In the genomic region with DNA sequence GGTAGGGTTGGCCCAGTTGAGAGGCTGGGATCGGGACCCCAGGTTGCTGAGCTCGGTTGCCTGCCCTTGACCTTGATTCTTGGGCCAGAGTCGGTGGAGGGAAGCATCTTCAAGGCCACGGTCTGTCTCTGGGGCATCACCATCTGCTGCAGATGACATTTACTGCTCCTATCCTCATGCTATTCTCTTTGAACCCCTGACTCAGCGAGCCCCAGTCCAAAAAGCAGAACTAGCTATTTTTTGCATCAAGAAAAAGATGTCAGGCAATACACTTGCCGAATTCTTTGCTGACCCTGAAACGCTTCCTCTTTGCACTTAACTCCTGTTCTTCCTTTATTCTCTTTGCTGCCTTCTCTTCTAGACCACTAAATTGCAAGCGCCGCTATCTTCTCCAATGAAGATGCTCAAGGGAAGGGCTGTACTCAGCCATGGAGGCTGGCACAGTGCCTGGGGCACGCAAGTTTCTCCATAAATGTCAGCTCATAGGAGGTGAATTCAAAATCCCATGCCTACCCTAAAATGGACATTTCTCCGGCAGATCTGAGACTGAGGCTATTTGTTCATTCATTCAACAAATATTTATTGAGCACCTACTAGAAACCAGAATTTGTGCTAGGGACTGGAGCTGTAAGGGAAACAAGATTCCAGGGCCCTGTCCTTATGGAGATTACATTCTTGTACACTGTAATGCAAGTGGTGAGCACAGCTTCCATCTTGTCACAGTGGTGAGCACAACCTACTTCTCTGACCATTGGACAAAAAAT, we compare ENCODE assay signal across 9 cellular contexts. TPM values are rescaled to one million over a fixed set of nuclear protein-coding genes. Genes with fewer than 3 reads are reported as not detected.
DNase-seq lines count a peak whose midpoint lies in the region; ATAC-seq and TF ChIP-seq lines count a peak whose summit lies in the region.
"Had no signal": no experiment of that assay in that cellular context is flagged by ENCODE, and none has a peak within 500 bp of the region (broad histone marks: within the 10 kb centered on the region; RNA-seq: fewer than 3 reads in every experiment).

No MANE protein-coding gene starts in this region.

- H3K27me3 ChIP-seq in brain microvascular endothelial cell (replicated peaks) (no peaks in the 10 kb centered on the region), upper lobe of right lung (no peaks in the 10 kb centered on the region)

- peaks cover 3% of the 10 kb centered on the region for H3K9me3 Mint-ChIP-seq in activated CD4-positive, alpha-beta T cell treated with anti-CD3 and anti-CD28 coated beads, Interleukin-2, amount 10 ng/mL, durations not matched to agents 24 days and 14 days
- peaks cover 0 to 4% of the 10 kb centered on the region in 2 donors for H3K9me3 Mint-ChIP-seq in activated naive CD4-positive, alpha-beta T cell treated with anti-CD3 and anti-CD28 coated beads, Interleukin-2, amount 50 U/mL, for 72 hours
- H3K9me3 Mint-ChIP-seq: activated T-cell treated with anti-CD3 and anti-CD28 coated beads, Interleukin-2, amount 50 U/mL, for 4 hours had no signal

- H3K4me1 ChIP-seq in mucosa of descending colon (ENCODE audit: low read depth) (peaks cover 11% of the 10 kb centered on the region), upper lobe of right lung (peaks cover 27% of the 10 kb centered on the region)

- in situ Hi-C loops in brain microvascular endothelial cell (cut with HindIII; ENCODE audit: low pct_ligation_motif_present, low sequenced_read_pairs): no loop called here

- no peaks in the 10 kb centered on the region for H3K36me3 ChIP-seq in brain microvascular endothelial cell (replicated peaks)
- no peaks in the 10 kb centered on the region for H3K36me3 ChIP-seq in mucosa of descending colon (ENCODE audit: low read depth)
- H3K36me3 ChIP-seq in upper lobe of right lung: no peaks in the 10 kb centered on the region

- DNase-seq in activated CD4-positive, alpha-beta T cell treated with anti-CD3 and anti-CD28 coated beads, Interleukin-2, amount 10 ng/mL, durations not matched to agents 24 days and 14 days: no peak
- DNase-seq in activated CD4-positive, alpha-beta T cell treated with anti-CD3 and anti-CD28 coated beads, Interleukin-2, amount 50 U/mL, for 4 hours: no peak
- no peak for DNase-seq in brain microvascular endothelial cell
- no peak for DNase-seq in mucosa of descending colon
- no peak for DNase-seq in upper lobe of right lung
- no peak for DNase-seq in HCEC 1CT
- no peak for DNase-seq in activated naive CD4-positive, alpha-beta T cell treated with anti-CD3 and anti-CD28 coated beads, Interleukin-2, amount 50 U/mL, for 72 hours (ENCODE audit: low spot score in 2 of 2)
- DNase-seq: activated T-cell treated with anti-CD3 and anti-CD28 coated beads, Interleukin-2, amount 50 U/mL, for 4 hours had no signal

- intact Hi-C loops in activated CD4-positive, alpha-beta T cell treated with anti-CD3 and anti-CD28 coated beads, Interleukin-2, amount 10 ng/mL, durations not matched to agents 24 days and 14 days (cut with micrococcal nuclease): no loop called here
- intact Hi-C loops in mucosa of descending colon (cut with DNase I, micrococcal nuclease): no loop called here
- intact Hi-C loops in upper lobe of right lung (cut with DNase I): no loop called here

- peak overlapping the region; percentile 96 for H3K27ac ChIP-seq in brain microvascular endothelial cell
- peak overlapping the region; percentile 77 for H3K27ac ChIP-seq in upper lobe of right lung

- ATAC-seq in mucosa of descending colon: peak; percentile 33
- peak; percentile 65 for ATAC-seq in upper lobe of right lung
- no peak for ATAC-seq in GM18861 (IDR thresholded peaks at IDR 0.05; ENCODE audit: unreplicated experiment)
- no peak for ATAC-seq in activated naive CD4-positive, alpha-beta T cell treated with anti-CD3 and anti-CD28 coated beads, Interleukin-2, amount 50 U/mL, for 72 hours
- ATAC-seq: activated T-cell treated with anti-CD3 and anti-CD28 coated beads, Interleukin-2, amount 50 U/mL, for 4 hours had no signal

- peak overlapping the region; percentile 26 for H3K27ac Mint-ChIP-seq in activated CD4-positive, alpha-beta T cell treated with anti-CD3 and anti-CD28 coated beads, Interleukin-2, amount 10 ng/mL, durations not matched to agents 24 days and 14 days
- peak overlapping the region in 1 of 2 donors; percentile 21 for H3K27ac Mint-ChIP-seq in activated naive CD4-positive, alpha-beta T cell treated with anti-CD3 and anti-CD28 coated beads, Interleukin-2, amount 50 U/mL, for 72 hours

- TF ChIP-seq CTCF in brain microvascular endothelial cell (IDR thresholded peaks at IDR 0.05; ENCODE audit: low read depth, low read length, missing control alignments) (no peak), mucosa of descending colon (IDR thresholded peaks at IDR 0.05) (no peak), upper lobe of right lung (IDR thresholded peaks at IDR 0.05) (no peak)

- H3K4me3 Mint-ChIP-seq in activated CD4-positive, alpha-beta T cell treated with anti-CD3 and anti-CD28 coated beads, Interleukin-2, amount 10 ng/mL, durations not matched to agents 24 days and 14 days: no peak overlapping the region
- H3K4me3 Mint-ChIP-seq: activated T-cell treated with anti-CD3 and anti-CD28 coated beads, Interleukin-2, amount 50 U/mL, for 4 hours had no signal

- H3K4me3 ChIP-seq in brain microvascular endothelial cell (ENCODE audit: low read depth, low read length) (no peak overlapping the region), mucosa of descending colon (no peak overlapping the region), upper lobe of right lung (no peak overlapping the region)

- peaks cover 10% of the 10 kb centered on the region for H3K4me1 Mint-ChIP-seq in activated CD4-positive, alpha-beta T cell treated with anti-CD3 and anti-CD28 coated beads, Interleukin-2, amount 10 ng/mL, durations not matched to agents 24 days and 14 days

- no peaks in the 10 kb centered on the region for H3K27me3 Mint-ChIP-seq in activated CD4-positive, alpha-beta T cell treated with anti-CD3 and anti-CD28 coated beads, Interleukin-2, amount 10 ng/mL, durations not matched to agents 24 days and 14 days

- H3K36me3 Mint-ChIP-seq in activated CD4-positive, alpha-beta T cell treated with anti-CD3 and anti-CD28 coated beads, Interleukin-2, amount 10 ng/mL, durations not matched to agents 24 days and 14 days (ENCODE audit: low read depth): no peaks in the 10 kb centered on the region
- H3K36me3 Mint-ChIP-seq in activated naive CD4-positive, alpha-beta T cell treated with anti-CD3 and anti-CD28 coated beads, Interleukin-2, amount 50 U/mL, for 72 hours: peaks cover 0 to 4% of the 10 kb centered on the region in 2 donors

- no peaks in the 10 kb centered on the region for H3K9me3 ChIP-seq in mucosa of descending colon
- no peaks in the 10 kb centered on the region for H3K9me3 ChIP-seq in upper lobe of right lung

RNA-seq across cellular contexts. Expression of a gene that starts 20.5 kb away (rescaled TPM):
- 291 and 297 TPM in 2 replicates for total RNA-seq in activated CD4-positive, alpha-beta T cell treated with anti-CD3 and anti-CD28 coated beads, Interleukin-2, amount 10 ng/mL, durations not matched to agents 24 days and 14 days
- total RNA-seq in mucosa of descending colon (100 to 1,000 TPM; 346 to 393 (median 381) TPM), upper lobe of right lung (237 TPM)
- 100 to 1,000 TPM; 404 to 419 TPM for total RNA-seq in activated naive CD4-positive, alpha-beta T cell treated with anti-CD3 and anti-CD28 coated beads, Interleukin-2, amount 50 U/mL, for 72 hours

Comparison
In these comparisons a context has a peak if more than half of its experiments do, and no peak if none do; other contexts are left out.
1. ATAC-seq: peak in mucosa of descending colon (single experiment) and upper lobe of right lung (single experiment); none in GM18861 (single experiment) and activated naive CD4-positive, alpha-beta T cell treated with anti-CD3 and anti-CD28 coated beads, Interleukin-2, amount 50 U/mL, for 72 hours (0 of 2).